ENCODE assay signal across 14 cellular contexts in the genomic region with DNA sequence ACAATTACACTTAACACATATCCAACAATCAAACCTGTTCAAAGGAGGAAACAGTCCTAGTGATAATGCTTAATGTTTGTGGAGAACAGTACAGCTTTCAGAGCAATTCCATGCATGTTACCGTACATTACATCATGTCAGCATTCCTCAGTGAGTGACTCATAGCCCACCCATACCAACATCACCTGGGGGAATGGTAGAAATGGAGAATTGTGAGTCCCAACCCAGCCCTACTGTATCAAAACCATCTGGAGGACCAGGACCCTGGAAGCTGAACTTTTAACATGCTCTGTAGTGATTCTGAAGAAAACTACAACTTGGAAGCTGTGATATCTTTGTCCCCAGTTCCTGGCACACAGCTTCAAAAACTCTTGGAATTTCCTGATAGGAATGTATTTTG.
DNase-seq lines count a peak whose midpoint lies in the region; ATAC-seq, FAIRE-seq and TF ChIP-seq lines count a peak whose summit lies in the region.
"Had no signal": no experiment of that assay in that cellular context is flagged by ENCODE, and none has a peak within 500 bp of the region (broad histone marks: within the 10 kb centered on the region; RNA-seq: fewer than 3 reads in every experiment).

No MANE protein-coding gene starts in this region.

- DNase-seq in ACHN (peak; percentile 2), HT1080 (ENCODE audit: low read depth) (peak; percentile 35), bronchial epithelial cell (ENCODE audit: low read depth) (peak; percentile 66), kidney glomerular epithelial cell (lab: John Stamatoyannopoulos, UW) (peak; percentile 49), NCI-H2029 treated with DMSO at 0.1 percent for 48 hours (lab: John Stamatoyannopoulos, UW) (no peak), AML-193 (lab: John Stamatoyannopoulos, UW) (no peak), NCI-H510A treated with DMSO at 0.1 percent for 48 hours (lab: John Stamatoyannopoulos, UW) (no peak)
- DNase-seq: activated naive CD4-positive, alpha-beta T cell treated with Interleukin-2 at 50 U/mL for 16 hours; HCEC 1CT; hippocampal formation; NCI-H2171 treated with DMSO at 0.1 percent for 48 hours; SIG-M5; stimulated activated naive CD4-positive, alpha-beta T cell treated with Interleukin-2 at 50 U/mL for 16 hours had no signal

- FAIRE-seq in bronchial epithelial cell (lab: Jason Lieb, UNC): no peak

- in situ Hi-C loops in ACHN (cut with HindIII; ENCODE audit: low pct_ligation_motif_present, low pct_unique_long_range_greater_than_20kb, low sequenced_read_pairs): no loop called here

- no peak overlapping the region for H3K4me3 ChIP-seq in bronchial epithelial cell (ENCODE audit: low read depth, low read length)

- H3K27me3 ChIP-seq in bronchial epithelial cell (ENCODE audit: control insufficient read depth, insufficient read depth, low read length): no peaks in the 10 kb centered on the region

- TF ChIP-seq CTCF in bronchial epithelial cell (IDR thresholded peaks at IDR 0.05; ENCODE audit: insufficient read depth, low read length, severe bottlenecking): no peak

- H3K36me3 ChIP-seq in bronchial epithelial cell (ENCODE audit: control insufficient read depth, insufficient read depth, low read length): no peaks in the 10 kb centered on the region

- ATAC-seq in HG02884 (IDR thresholded peaks at IDR 0.05; ENCODE audit: unreplicated experiment): no peak

Comparison
In these comparisons a context has a peak if more than half of its experiments do, and no peak if none do; other contexts are left out.
1. DNase-seq: peak in ACHN (single experiment), HT1080 (single experiment), bronchial epithelial cell (single experiment) and kidney glomerular epithelial cell (single experiment); none in NCI-H2029 treated with DMSO at 0.1 percent for 48 hours (single experiment), AML-193 (0 of 2) and NCI-H510A treated with DMSO at 0.1 percent for 48 hours (single experiment).